In genomic region chr13:55576389-55576788, GRCh38 we compare ENCODE assay signal across 20 cellular contexts.
DNase-seq lines count a peak whose midpoint lies in the region; ATAC-seq and TF ChIP-seq lines count a peak whose summit lies in the region.
"Had no signal": no experiment of that assay in that cellular context is flagged by ENCODE, and none has a peak within 500 bp of the region (broad histone marks: within the 10 kb centered on the region; RNA-seq: fewer than 3 reads in every experiment).

No MANE protein-coding gene starts in this region.

- no peak overlapping the region for H2BK15ac ChIP-seq in H9 (ENCODE audit: low read depth, low read length)

- H3T11ph ChIP-seq in H9 (ENCODE audit: low read length) = no peak overlapping the region

- H3K18ac ChIP-seq in H9 (ENCODE audit: insufficient read length, low read depth, low read length) = no peak overlapping the region

- H3K14ac ChIP-seq in H9 (ENCODE audit: insufficient read depth, low read length) = no peak overlapping the region

- H3K27ac Mint-ChIP-seq in H9 = peak overlapping the region in 2 of 3 experiments; percentile 34 to 82; a peak in 3 of 7 replicates
- no peak overlapping the region for H3K27ac Mint-ChIP-seq in stimulated activated effector memory CD8-positive, alpha-beta T cell treated with anti-CD3 and anti-CD28 coated beads, Interleukin-12 subunit alpha, Interleukin-12 subunit beta, amount 100 ng/mL, for 72 hours
- H3K27ac Mint-ChIP-seq: CD8-positive, alpha-beta T cell had no signal

- H3K9me3 Mint-ChIP-seq in H9 = peaks cover 2 to 18% of the 10 kb centered on the region in 2 experiments; a peak in 4 of 5 replicates
- H3K9me3 Mint-ChIP-seq in stimulated activated effector memory CD8-positive, alpha-beta T cell treated with anti-CD3 and anti-CD28 coated beads, Interleukin-12 subunit alpha, Interleukin-12 subunit beta, amount 100 ng/mL, for 72 hours = peaks cover 25% of the 10 kb centered on the region

- H3K4me1 Mint-ChIP-seq in H9 = peaks cover 68 to 80% of the 10 kb centered on the region in 2 experiments
- H3K4me1 Mint-ChIP-seq in stimulated activated effector memory CD8-positive, alpha-beta T cell treated with anti-CD3 and anti-CD28 coated beads, Interleukin-12 subunit alpha, Interleukin-12 subunit beta, amount 100 ng/mL, for 72 hours = no peaks in the 10 kb centered on the region

- H3K36me3 Mint-ChIP-seq in H9 (ENCODE audit: insufficient read depth in 1 of 3, low read depth in 3 of 3) = peaks cover 54 to 71% (median 64%) of the 10 kb centered on the region in 3 experiments
- no peaks in the 10 kb centered on the region for H3K36me3 Mint-ChIP-seq in stimulated activated effector memory CD8-positive, alpha-beta T cell treated with anti-CD3 and anti-CD28 coated beads, Interleukin-12 subunit alpha, Interleukin-12 subunit beta, amount 100 ng/mL, for 72 hours
- H3K36me3 Mint-ChIP-seq: CD8-positive, alpha-beta T cell had no signal

- peaks cover 27% of the 10 kb centered on the region; the same call in 1 of the 2 replicates for H3K79me2 ChIP-seq in H9 (ENCODE audit: insufficient read depth, low read length)
- H3K79me2 ChIP-seq in Karpas-422 (ENCODE audit: low read length) = no peaks in the 10 kb centered on the region

- H2AFZ ChIP-seq in H9 (ENCODE audit: low read length) (no peak overlapping the region), Karpas-422 (ENCODE audit: low read length) (no peak overlapping the region)

- H2BK12ac ChIP-seq in H9 (ENCODE audit: insufficient read length, low read depth, low read length) = no peak overlapping the region

- no peak overlapping the region for H4K91ac ChIP-seq in H9 (ENCODE audit: insufficient read length, low read depth, low read length)

- intact Hi-C loops in esophagus muscularis mucosa (cut with DNase I) (no loop called here), psoas muscle (cut with DNase I) (no loop called here)

- TF ChIP-seq POLR2A in esophagus muscularis mucosa (IDR thresholded peaks at IDR 0.05; ENCODE audit: low read depth) = no peak

- no peak overlapping the region for H4K8ac ChIP-seq in H9 (replicated peaks; ENCODE audit: insufficient read length, low read depth, low read length)

- no CpG with 5 or more reads among the region's 4 CpGs for WGBS in H9 (ENCODE audit: extremely low coverage, insufficient read length, low lambda C conversion rate)
- WGBS in esophagus muscularis mucosa = 85% methylated on average over 4 of the region's 4 CpGs
- 64 to 78% (median 64%) methylated on average over 4 of the region's 4 CpGs for WGBS in psoas muscle, 3 donors

- DNase-seq in H9 (peak; percentile 64), esophagus muscularis mucosa (ENCODE audit: extremely low spot score) (peak; percentile 85), islet precursor cell (peak; percentile 55), Karpas-422 (no peak), DMS 273 (lab: John Stamatoyannopoulos, UW; ENCODE audit: unreplicated experiment) (no peak), psoas muscle (no peak)
- no peak for DNase-seq in stimulated activated effector memory CD8-positive, alpha-beta T cell treated with anti-CD3 and anti-CD28 coated beads, Interleukin-12 subunit alpha, Interleukin-12 subunit beta, amount 100 ng/mL, for 72 hours (ENCODE audit: low spot score in 2 of 2)
- DNase-seq: Calu3; CD8-positive, alpha-beta T cell; HCEC 1CT; NCI-H1105 treated with DMSO at 0.1 percent for 48 hours; NCI-H1694; NCI-H2227 treated with DMSO at 0.1 percent for 48 hours; NCI-H774; SHP77 had no signal

- peak overlapping the region; percentile 97 to 98 for H3K4me3 Mint-ChIP-seq in H9
- H3K4me3 Mint-ChIP-seq in stimulated activated effector memory CD8-positive, alpha-beta T cell treated with anti-CD3 and anti-CD28 coated beads, Interleukin-12 subunit alpha, Interleukin-12 subunit beta, amount 100 ng/mL, for 72 hours = no peak overlapping the region
- H3K4me3 Mint-ChIP-seq: CD8-positive, alpha-beta T cell had no signal

- peaks cover 3% of the 10 kb centered on the region for H3K27me3 Mint-ChIP-seq in H9 (ENCODE audit: low read depth)

- no peaks in the 10 kb centered on the region for H3K79me1 ChIP-seq in H9 (ENCODE audit: insufficient read depth, low read depth, low read length, poor library complexity, severe bottlenecking)

- TF ChIP-seq CTCF in H9 (conservative IDR thresholded peaks at IDR 0.05) (no peak), esophagus muscularis mucosa (IDR thresholded peaks at IDR 0.05) (no peak), psoas muscle (IDR thresholded peaks at IDR 0.05) (no peak)

- TF ChIP-seq EP300 in esophagus muscularis mucosa (IDR thresholded peaks at IDR 0.05) = no peak

- H2BK5ac ChIP-seq in H9 (ENCODE audit: insufficient read length, low read length) = no peak overlapping the region

- no peak overlapping the region for H3K23ac ChIP-seq in H9 (ENCODE audit: insufficient read length, low read depth, low read length)

- H3K4me3 ChIP-seq in esophagus muscularis mucosa = no peak overlapping the region
- H3K4me3 ChIP-seq in Karpas-422 (ENCODE audit: low read length) = no peak overlapping the region
- no peak overlapping the region for H3K4me3 ChIP-seq in psoas muscle
- H3K4me3 ChIP-seq: A549, BLaER1, SK-N-MC had no signal

- no peaks in the 10 kb centered on the region for H3K9me2 ChIP-seq in Karpas-422 (replicated peaks; ENCODE audit: insufficient read depth, low read length)

- H2BK20ac ChIP-seq in H9 (ENCODE audit: low read depth, low read length, poor library complexity, severe bottlenecking) = no peak overlapping the region

- H4K20me1 ChIP-seq in H9 (ENCODE audit: control insufficient read depth, insufficient read depth, insufficient read length) (peaks cover 2% of the 10 kb centered on the region), Karpas-422 (ENCODE audit: insufficient read depth, low read depth, low read length) (no peaks in the 10 kb centered on the region)
- H4K20me1 ChIP-seq: BLaER1 had no signal

- H3K4me2 ChIP-seq in H9 (ENCODE audit: insufficient read depth, insufficient read length, low read length) = peak overlapping the region; percentile 73
- H3K4me2 ChIP-seq in Karpas-422 (ENCODE audit: low read depth, low read length, poor library complexity, severe bottlenecking) = no peak overlapping the region
- H3K4me2 ChIP-seq: A549, BLaER1 had no signal

- peak; percentile 42 for ATAC-seq in stimulated activated effector memory CD8-positive, alpha-beta T cell treated with anti-CD3 and anti-CD28 coated beads, Interleukin-12 subunit alpha, Interleukin-12 subunit beta, amount 100 ng/mL, for 72 hours
- no peak for ATAC-seq in HG02642 (IDR thresholded peaks at IDR 0.05; ENCODE audit: poor library complexity, unreplicated experiment)
- no peak for ATAC-seq in psoas muscle
- ATAC-seq: A549; CD8-positive, alpha-beta T cell had no signal

- H3K9ac ChIP-seq in H9 (ENCODE audit: extremely low read depth, insufficient read length, low read length) (no peak overlapping the region), Karpas-422 (ENCODE audit: low read length) (no peak overlapping the region)
- H3K9ac ChIP-seq: BLaER1 had no signal

- no peaks in the 10 kb centered on the region for H3K4me1 ChIP-seq in H9 (ENCODE audit: insufficient read depth, low read length)
- no peaks in the 10 kb centered on the region for H3K4me1 ChIP-seq in esophagus muscularis mucosa
- H3K4me1 ChIP-seq in Karpas-422 (ENCODE audit: low read length) = no peaks in the 10 kb centered on the region
- no peaks in the 10 kb centered on the region for H3K4me1 ChIP-seq in psoas muscle
- H3K4me1 ChIP-seq: A549, BLaER1 had no signal

- H3K27me3 ChIP-seq in H9 (ENCODE audit: insufficient read depth, low read length) (no peaks in the 10 kb centered on the region), esophagus muscularis mucosa (no peaks in the 10 kb centered on the region), Karpas-422 (ENCODE audit: low read length) (no peaks in the 10 kb centered on the region), psoas muscle (ENCODE audit: insufficient read depth in 3 of 3, low read length in 2 of 3) (no peaks in the 10 kb centered on the region)
- H3K27me3 ChIP-seq: BLaER1 had no signal

- H3K9me3 ChIP-seq in H9 (ENCODE audit: control insufficient read depth, low read depth, low read length) (no peaks in the 10 kb centered on the region), esophagus muscularis mucosa (no peaks in the 10 kb centered on the region), Karpas-422 (ENCODE audit: low read length) (peaks cover 18% of the 10 kb centered on the region), psoas muscle (no peaks in the 10 kb centered on the region)
- H3K9me3 ChIP-seq: A549, BLaER1 had no signal

- H3K36me3 ChIP-seq in esophagus muscularis mucosa (no peaks in the 10 kb centered on the region), Karpas-422 (ENCODE audit: insufficient read depth, low read length) (no peaks in the 10 kb centered on the region), psoas muscle (ENCODE audit: insufficient read depth in 1 of 2, low read depth in 1 of 2) (no peaks in the 10 kb centered on the region)
- H3K36me3 ChIP-seq: BLaER1 had no signal

- H2BK120ac ChIP-seq in H9 (ENCODE audit: low read depth, low read length, poor library complexity, severe bottlenecking) = no peak overlapping the region

- H3K27ac ChIP-seq in H9 (ENCODE audit: insufficient read length, low read depth, low read length) (no peak overlapping the region), esophagus muscularis mucosa (replicated peaks in 1 of 4) (no peak overlapping the region), Karpas-422 (ENCODE audit: low read length) (no peak overlapping the region), psoas muscle (no peak overlapping the region)
- H3K27ac ChIP-seq: A549, BLaER1, HL-60, SK-N-MC had no signal

- no peak overlapping the region for H4K5ac ChIP-seq in H9 (ENCODE audit: insufficient read length, low read depth, low read length)

- no peak overlapping the region for H2AK5ac ChIP-seq in H9 (ENCODE audit: insufficient read length, low read length)

- no peak overlapping the region for H3K4ac ChIP-seq in H9 (ENCODE audit: low read depth, low read length)

- peaks cover 11% of the 10 kb centered on the region for H3K23me2 ChIP-seq in H9 (ENCODE audit: insufficient read length, low read depth, low read length, poor library complexity, severe bottlenecking)

- no peak overlapping the region for H3K56ac ChIP-seq in H9 (ENCODE audit: insufficient read length, low read depth, low read length)

Comparison
In these comparisons a context has a peak if more than half of its experiments do, and no peak if none do; other contexts are left out.
1. DNase-seq: peak in H9 (single experiment), esophagus muscularis mucosa (single experiment) and islet precursor cell (single experiment); none in stimulated activated effector memory CD8-positive, alpha-beta T cell treated with anti-CD3 and anti-CD28 coated beads, Interleukin-12 subunit alpha, Interleukin-12 subunit beta, amount 100 ng/mL, for 72 hours (0 of 2), Karpas-422 (single experiment), DMS 273 (single experiment) and psoas muscle (0 of 2).